ENCODE assay signal across 10 cellular contexts in the genomic region with DNA sequence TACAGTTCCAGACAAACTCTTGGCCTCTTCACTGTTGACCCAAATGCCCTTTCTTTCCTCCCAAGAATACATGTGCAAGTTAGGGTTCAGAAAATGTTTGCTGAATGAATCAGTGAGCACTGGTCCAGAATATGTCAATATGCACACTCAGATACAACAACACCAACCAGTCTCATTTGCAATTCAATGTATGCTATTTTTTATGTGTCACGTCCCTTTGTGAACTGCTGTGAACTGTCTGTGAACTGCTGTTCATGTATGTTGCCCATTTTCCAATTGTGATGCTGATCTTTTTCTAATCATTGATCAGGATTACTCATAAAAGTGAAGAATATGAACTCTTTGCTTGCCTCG. TPM values are rescaled to one million over a fixed set of nuclear protein-coding genes. Genes with fewer than 3 reads are reported as not detected.
DNase-seq lines count a peak whose midpoint lies in the region; ATAC-seq and TF ChIP-seq lines count a peak whose summit lies in the region.
"Had no signal": no experiment of that assay in that cellular context is flagged by ENCODE, and none has a peak within 500 bp of the region (broad histone marks: within the 10 kb centered on the region; RNA-seq: fewer than 3 reads in every experiment).

No MANE protein-coding gene starts in this region.

- peaks cover 94% of the 10 kb centered on the region for H3K4me1 Mint-ChIP-seq in activated naive CD4-positive, alpha-beta T cell treated with anti-CD3 and anti-CD28 coated beads, Interleukin-2, amount 10 ng/mL, durations not matched to agents 7 days and 5 days
- peaks cover 89% of the 10 kb centered on the region for H3K4me1 Mint-ChIP-seq in activated naive CD8-positive, alpha-beta T cell treated with anti-CD3 and anti-CD28 coated beads, Interleukin-2, amount 10 ng/mL, durations not matched to agents 7 days and 5 days
- H3K4me1 Mint-ChIP-seq in progenitor cell of endocrine pancreas (ENCODE audit: low read depth), result no peaks in the 10 kb centered on the region

- no peak for TF ChIP-seq CTCF in mucosa of descending colon (IDR thresholded peaks at IDR 0.05)
- TF ChIP-seq CTCF in progenitor cell of endocrine pancreas (IDR thresholded peaks at IDR 0.05; ENCODE audit: unreplicated experiment), result no peak

- H3K36me3 ChIP-seq in thymus (ENCODE audit: control insufficient read depth, insufficient read depth) (no peaks in the 10 kb centered on the region), mucosa of descending colon (ENCODE audit: low read depth) (no peaks in the 10 kb centered on the region)

- H3K27ac ChIP-seq in thymus (ENCODE audit: low read depth), result peak overlapping the region; percentile 36

- H3K4me3 ChIP-seq in thymus (ENCODE audit: low read length) (no peak overlapping the region), mucosa of descending colon (no peak overlapping the region)

- no peak for ATAC-seq in activated naive CD8-positive, alpha-beta T cell treated with anti-CD3 and anti-CD28 coated beads, Interleukin-2, amount 10 ng/mL, durations not matched to agents 7 days and 5 days (ENCODE audit: low read depth)
- no peak for ATAC-seq in mucosa of descending colon

- no peaks in the 10 kb centered on the region for H3K27me3 Mint-ChIP-seq in activated naive CD4-positive, alpha-beta T cell treated with anti-CD3 and anti-CD28 coated beads, Interleukin-2, amount 10 ng/mL, durations not matched to agents 7 days and 5 days
- no peaks in the 10 kb centered on the region for H3K27me3 Mint-ChIP-seq in activated naive CD8-positive, alpha-beta T cell treated with anti-CD3 and anti-CD28 coated beads, Interleukin-2, amount 10 ng/mL, durations not matched to agents 7 days and 5 days
- peaks cover 3% of the 10 kb centered on the region for H3K27me3 Mint-ChIP-seq in progenitor cell of endocrine pancreas

- CTCF ChIA-PET in activated naive CD4-positive, alpha-beta T cell treated with anti-CD3 and anti-CD28 coated beads, Interleukin-2, amount 10 ng/mL, durations not matched to agents 7 days and 5 days (lab: Charles Lee), result interaction anchor here (1.7 to 2.3 kb wide), 2 partner anchors 14 to 15 kb away, joined by 8 to 12 read pairs; no protein-coding TSS in a partner anchor

- no peaks in the 10 kb centered on the region for H3K27me3 ChIP-seq in thymus (ENCODE audit: control insufficient read depth, insufficient read depth)

- H3K4me1 ChIP-seq in thymus (ENCODE audit: control insufficient read depth, insufficient read depth, low read length) (peaks cover 9% of the 10 kb centered on the region), mucosa of descending colon (ENCODE audit: low read depth) (peaks cover 8% of the 10 kb centered on the region)

- intact Hi-C loops in mucosa of descending colon (cut with DNase I, micrococcal nuclease), result no loop called here

- H3K27ac Mint-ChIP-seq in activated naive CD4-positive, alpha-beta T cell treated with anti-CD3 and anti-CD28 coated beads, Interleukin-2, amount 10 ng/mL, durations not matched to agents 7 days and 5 days, result peak overlapping the region; percentile 80
- peak overlapping the region; percentile 96 for H3K27ac Mint-ChIP-seq in activated naive CD8-positive, alpha-beta T cell treated with anti-CD3 and anti-CD28 coated beads, Interleukin-2, amount 10 ng/mL, durations not matched to agents 7 days and 5 days
- no peak overlapping the region for H3K27ac Mint-ChIP-seq in progenitor cell of endocrine pancreas

- peaks cover 3% of the 10 kb centered on the region for H3K36me3 Mint-ChIP-seq in activated naive CD4-positive, alpha-beta T cell treated with anti-CD3 and anti-CD28 coated beads, Interleukin-2, amount 10 ng/mL, durations not matched to agents 7 days and 5 days
- peaks cover 12% of the 10 kb centered on the region for H3K36me3 Mint-ChIP-seq in activated naive CD8-positive, alpha-beta T cell treated with anti-CD3 and anti-CD28 coated beads, Interleukin-2, amount 10 ng/mL, durations not matched to agents 7 days and 5 days
- no peaks in the 10 kb centered on the region for H3K36me3 Mint-ChIP-seq in progenitor cell of endocrine pancreas (ENCODE audit: insufficient read depth)

- no peak for DNase-seq in activated naive CD4-positive, alpha-beta T cell treated with anti-CD3 and anti-CD28 coated beads, Interleukin-2, amount 10 ng/mL, durations not matched to agents 7 days and 5 days
- DNase-seq in activated naive CD4-positive, alpha-beta T cell (lab: John Stamatoyannopoulos, UW), result no peak
- DNase-seq in activated naive CD8-positive, alpha-beta T cell treated with anti-CD3 and anti-CD28 coated beads, Interleukin-2, amount 10 ng/mL, durations not matched to agents 7 days and 5 days, result no peak
- DNase-seq in iris pigment epithelial cell (ENCODE audit: low read depth) (peak; percentile 80), mucosa of descending colon (no peak), NCI-H187 treated with DMSO at 0.1 percent for 48 hours (lab: John Stamatoyannopoulos, UW) (no peak), progenitor cell of endocrine pancreas (ENCODE audit: low spot score, unreplicated experiment) (no peak)
- DNase-seq: activated CD8-positive, alpha-beta memory T cell treated with anti-CD3 and anti-CD28 coated beads, Interleukin-2, amount 50 U/mL, for 48 hours; NCI-H345 had no signal

- 75% methylated on average over 2 of the region's 2 CpGs for WGBS in thymus

- no peaks in the 10 kb centered on the region for H3K9me3 ChIP-seq in thymus (ENCODE audit: control insufficient read depth)
- no peaks in the 10 kb centered on the region for H3K9me3 ChIP-seq in mucosa of descending colon

- no peaks in the 10 kb centered on the region for H3K9me3 Mint-ChIP-seq in activated naive CD4-positive, alpha-beta T cell treated with anti-CD3 and anti-CD28 coated beads, Interleukin-2, amount 10 ng/mL, durations not matched to agents 7 days and 5 days
- H3K9me3 Mint-ChIP-seq in activated naive CD8-positive, alpha-beta T cell treated with anti-CD3 and anti-CD28 coated beads, Interleukin-2, amount 10 ng/mL, durations not matched to agents 7 days and 5 days, result no peaks in the 10 kb centered on the region
- peaks cover 19% of the 10 kb centered on the region for H3K9me3 Mint-ChIP-seq in progenitor cell of endocrine pancreas (ENCODE audit: low read depth)

- POLR2A ChIA-PET in activated naive CD8-positive, alpha-beta T cell treated with anti-CD3 and anti-CD28 coated beads, Interleukin-2, amount 10 ng/mL, durations not matched to agents 7 days and 5 days (lab: Charles Lee), result interaction anchor here (1.4 kb wide), 1 partner anchor 14 kb away, joined by 5 read pairs; no protein-coding TSS in a partner anchor

- H3K4me3 Mint-ChIP-seq in activated naive CD4-positive, alpha-beta T cell treated with anti-CD3 and anti-CD28 coated beads, Interleukin-2, amount 10 ng/mL, durations not matched to agents 7 days and 5 days, result peak overlapping the region; percentile 15
- peak overlapping the region; percentile 73 for H3K4me3 Mint-ChIP-seq in activated naive CD8-positive, alpha-beta T cell treated with anti-CD3 and anti-CD28 coated beads, Interleukin-2, amount 10 ng/mL, durations not matched to agents 7 days and 5 days
- no peak overlapping the region for H3K4me3 Mint-ChIP-seq in progenitor cell of endocrine pancreas (ENCODE audit: low read depth)

RNA-seq across cellular contexts. Expression of gene GAB3, which starts 17.8 kb away (rescaled TPM):
- 10 to 100 TPM; 17.7 to 18.7 TPM for total RNA-seq in activated naive CD8-positive, alpha-beta T cell treated with anti-CD3 and anti-CD28 coated beads, Interleukin-2, amount 10 ng/mL, durations not matched to agents 7 days and 5 days
- 5.0 TPM for polyA plus RNA-seq in thymus
- total RNA-seq in mucosa of descending colon, result 1 to 10 TPM; 1.3 to 3.4 (median 2.5) TPM
- total RNA-seq in progenitor cell of endocrine pancreas, result 0.13 and 0.14 TPM in 2 replicates

RNA-seq across cellular contexts. Expression of gene DKC1, which starts 29.6 kb away (rescaled TPM):
- total RNA-seq in activated naive CD8-positive, alpha-beta T cell treated with anti-CD3 and anti-CD28 coated beads, Interleukin-2, amount 10 ng/mL, durations not matched to agents 7 days and 5 days, result 10 to 100 TPM; 67.2 to 70.5 TPM
- polyA plus RNA-seq in thymus, result 34.0 TPM
- total RNA-seq in mucosa of descending colon, result 10 to 100 TPM; 29.4 to 36.0 (median 31.7) TPM
- total RNA-seq in progenitor cell of endocrine pancreas, result 58.5 and 61.0 TPM in 2 replicates

Comparison
In these comparisons a context has a peak if more than half of its experiments do, and no peak if none do; other contexts are left out.
1. RNA of gene GAB3, which starts 17.8 kb away (total RNA-seq): 17.7 to 18.7 TPM in activated naive CD8-positive, alpha-beta T cell treated with anti-CD3 and anti-CD28 coated beads, Interleukin-2, amount 10 ng/mL, durations not matched to agents 7 days and 5 days; 1.3 to 3.4 TPM in mucosa of descending colon and 0.13 to 0.14 TPM in progenitor cell of endocrine pancreas; every median in the first group is over 4 times any median in the second.